Comparison of ENCODE assay signal across 18 cellular contexts in the genomic region with DNA sequence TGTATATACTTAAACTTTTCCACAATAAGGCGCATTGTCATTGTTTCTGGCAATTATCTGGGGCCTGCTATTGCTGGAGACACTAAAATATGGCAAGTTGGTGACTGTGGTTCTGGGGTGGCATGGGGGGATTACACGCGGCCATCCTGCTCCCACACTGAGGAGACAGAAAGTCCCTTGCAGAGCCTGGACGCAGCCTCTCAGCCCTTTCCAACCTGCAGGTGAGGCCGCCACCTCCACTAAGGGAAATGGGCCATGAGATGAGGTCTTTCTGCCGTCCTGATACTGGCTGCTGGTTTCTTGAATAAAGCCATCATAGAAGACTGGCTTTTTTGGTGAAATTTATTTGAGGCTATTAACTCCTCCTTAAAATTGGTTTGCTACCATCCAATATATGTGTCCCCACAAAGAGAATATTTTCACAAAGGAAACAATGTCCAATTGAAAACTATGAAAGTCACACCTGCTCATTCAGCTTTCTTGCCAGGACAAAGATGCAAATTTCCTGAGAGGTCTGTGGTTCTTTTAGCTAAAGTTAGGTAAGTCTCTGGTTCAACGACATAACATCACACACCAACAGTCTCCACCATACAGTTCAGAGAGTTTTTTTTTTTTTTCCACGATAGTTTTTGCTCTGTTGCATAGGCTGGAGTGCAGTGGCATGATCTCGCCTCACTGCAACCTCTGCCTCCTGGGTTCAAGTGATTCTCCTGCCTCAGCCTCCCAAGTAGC.
DNase-seq lines count a peak whose midpoint lies in the region; ATAC-seq and TF ChIP-seq lines count a peak whose summit lies in the region.
"Had no signal": no experiment of that assay in that cellular context is flagged by ENCODE, and none has a peak within 500 bp of the region (broad histone marks: within the 10 kb centered on the region; RNA-seq: fewer than 3 reads in every experiment).

No MANE protein-coding gene starts in this region.

- no peaks in the 10 kb centered on the region for H3K4me1 ChIP-seq in effector memory CD4-positive, alpha-beta T cell (ENCODE audit: control insufficient read depth, insufficient read depth, low read length, poor library complexity, severe bottlenecking)

- H3K4me3 ChIP-seq in effector memory CD4-positive, alpha-beta T cell (ENCODE audit: insufficient read depth, low read depth, low read length, poor library complexity, severe bottlenecking): no peak overlapping the region
- H3K4me3 ChIP-seq: pancreas had no signal

- no peaks in the 10 kb centered on the region for H3K27me3 ChIP-seq in effector memory CD4-positive, alpha-beta T cell (replicated peaks; ENCODE audit: control insufficient read depth, insufficient read depth, low read length, poor library complexity, severe bottlenecking)
- H3K27me3 ChIP-seq: pancreas had no signal

- DNase-seq in GM10266 (ENCODE audit: extremely low spot score) (peak; percentile 44), GDM1 (lab: John Stamatoyannopoulos, UW) (no peak), NCI-H2171 (lab: John Stamatoyannopoulos, UW) (no peak)
- no peak for DNase-seq in effector memory CD4-positive, alpha-beta T cell
- DNase-seq: activated CD4-positive, alpha-beta T cell treated with anti-CD3 and anti-CD28 coated beads, Interleukin-2, amount 10 ng/mL, durations not matched to agents 24 days and 14 days; activated T-cell treated with anti-CD3 and anti-CD28 coated beads, Interleukin-2, amount 50 U/mL, for 4 hours; CD4-positive, CD25-positive, alpha-beta regulatory T cell; HCEC 1CT; kidney glomerular epithelial cell; NCI-H1930; NCI-H748 treated with DMSO at 0.1 percent for 48 hours; pancreas; small intestine had no signal

- no peak for TF ChIP-seq CTCF in GM10266 (IDR thresholded peaks at IDR 0.05; ENCODE audit: control insufficient read depth, insufficient read depth, low read depth, missing control alignments)

- H3K9me3 ChIP-seq in effector memory CD4-positive, alpha-beta T cell (ENCODE audit: control insufficient read depth, low read length): no peaks in the 10 kb centered on the region
- H3K9me3 ChIP-seq: pancreas had no signal

- no peak overlapping the region for H3K27ac ChIP-seq in effector memory CD4-positive, alpha-beta T cell (ENCODE audit: insufficient read depth, low read length, poor library complexity, severe bottlenecking)
- H3K27ac ChIP-seq: HL-60, pancreas had no signal

- H3K36me3 ChIP-seq in effector memory CD4-positive, alpha-beta T cell (ENCODE audit: control insufficient read depth, insufficient read depth, low read length): peaks cover 49% of the 10 kb centered on the region

- ATAC-seq in GM19328 (IDR thresholded peaks at IDR 0.05; ENCODE audit: unreplicated experiment) (peak; percentile 52), HG02571 (IDR thresholded peaks at IDR 0.05; ENCODE audit: unreplicated experiment) (peak; percentile 54), HG03469 (IDR thresholded peaks at IDR 0.05; ENCODE audit: unreplicated experiment) (peak; percentile 36), GM19397 (IDR thresholded peaks at IDR 0.05; ENCODE audit: unreplicated experiment) (no peak)
- ATAC-seq: activated T-cell treated with anti-CD3 and anti-CD28 coated beads, Interleukin-2, amount 50 U/mL, for 4 hours; pancreas had no signal
